14 cellular contexts compared by ENCODE assay signal in the genomic region with DNA sequence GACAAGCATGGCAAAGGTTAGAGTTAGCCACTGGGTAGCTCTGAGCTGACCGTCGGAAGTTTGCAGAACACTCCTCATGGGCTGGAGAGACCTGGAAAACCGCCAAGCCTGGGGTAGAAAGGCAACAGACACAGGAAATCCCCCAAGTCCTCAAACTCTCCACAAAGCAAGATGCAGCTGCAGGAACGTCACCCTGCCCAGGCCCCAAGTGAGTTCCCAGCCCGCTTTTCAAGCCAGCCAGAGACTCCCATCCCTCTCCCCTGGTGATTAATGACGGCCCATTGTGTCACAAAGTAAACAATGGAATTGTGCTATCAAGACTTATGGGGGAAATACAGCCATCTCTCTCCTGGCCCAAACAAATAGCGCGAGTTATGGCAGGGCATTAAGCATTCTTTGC.
DNase-seq lines count a peak whose midpoint lies in the region; ATAC-seq and TF ChIP-seq lines count a peak whose summit lies in the region.
"Had no signal": no experiment of that assay in that cellular context is flagged by ENCODE, and none has a peak within 500 bp of the region (broad histone marks: within the 10 kb centered on the region; RNA-seq: fewer than 3 reads in every experiment).

No MANE protein-coding gene starts in this region.

- H3K4me1 ChIP-seq in body of pancreas (no peaks in the 10 kb centered on the region), upper lobe of right lung (no peaks in the 10 kb centered on the region), BE2C (no peaks in the 10 kb centered on the region)
- H3K4me1 ChIP-seq: breast epithelium had no signal

- H3K27ac ChIP-seq in body of pancreas (no peak overlapping the region), upper lobe of right lung (no peak overlapping the region)
- H3K27ac ChIP-seq: breast epithelium, hepatocyte had no signal

- peak; percentile 17 for DNase-seq in NCI-H146 (lab: John Stamatoyannopoulos, UW)
- no peak for DNase-seq in NCI-H146 treated with DMSO at 0.1 percent for 48 hours (lab: John Stamatoyannopoulos, UW; ENCODE audit: unreplicated experiment)
- DNase-seq in NCI-H510A (lab: John Stamatoyannopoulos, UW): peak; percentile 43
- DNase-seq in body of pancreas: peak in 2 of 4 donors; percentile 16 to 22
- peak; percentile 46 for DNase-seq in upper lobe of right lung
- DNase-seq in mucosa of gallbladder (ENCODE audit: low spot score): no peak
- no peak for DNase-seq in NAMALWA (ENCODE audit: low spot score)
- DNase-seq in BE2C: no peak
- DNase-seq: activated naive CD4-positive, alpha-beta T cell treated with anti-CD3 and anti-CD28 coated beads for 36 hours; T-helper 1 cell; trophoblast cell had no signal

- no peak for TF ChIP-seq POLR2A in body of pancreas (IDR thresholded peaks at IDR 0.05)

- no peak for TF ChIP-seq CTCF in body of pancreas (IDR thresholded peaks at IDR 0.05)
- no peak for TF ChIP-seq CTCF in upper lobe of right lung (IDR thresholded peaks at IDR 0.05)
- TF ChIP-seq CTCF in BE2C (IDR thresholded peaks at IDR 0.05; ENCODE audit: low read depth, low read length): no peak

- H3K36me3 ChIP-seq in body of pancreas (replicated peaks in 1 of 2; ENCODE audit: insufficient read depth in 1 of 2, low read depth in 2 of 2) (no peaks in the 10 kb centered on the region), upper lobe of right lung (no peaks in the 10 kb centered on the region), BE2C (no peaks in the 10 kb centered on the region)
- H3K36me3 ChIP-seq: breast epithelium had no signal

- no peaks in the 10 kb centered on the region for H3K27me3 ChIP-seq in body of pancreas
- no peaks in the 10 kb centered on the region for H3K27me3 ChIP-seq in upper lobe of right lung
- H3K27me3 ChIP-seq in BE2C: no peaks in the 10 kb centered on the region
- H3K27me3 ChIP-seq: hepatocyte had no signal

- 25 to 41% methylated on average over 6 to 8 of the region's 8 CpGs for WGBS in body of pancreas, 2 donors

- peak; percentile 38 for ATAC-seq in body of pancreas
- no peak for ATAC-seq in upper lobe of right lung
- ATAC-seq: stimulated activated effector memory CD8-positive, alpha-beta T cell treated with anti-CD3 and anti-CD28 coated beads, Interleukin-12 subunit alpha, Interleukin-12 subunit beta, amount 100 ng/mL, for 72 hours had no signal

- H3K9me3 ChIP-seq in body of pancreas: no peaks in the 10 kb centered on the region
- H3K9me3 ChIP-seq in upper lobe of right lung: no peaks in the 10 kb centered on the region
- H3K9me3 ChIP-seq in BE2C: no peaks in the 10 kb centered on the region; the same call in 1 of the 2 replicates
- H3K9me3 ChIP-seq: breast epithelium had no signal

- H3K4me3 ChIP-seq in body of pancreas: no peak overlapping the region
- H3K4me3 ChIP-seq in upper lobe of right lung: no peak overlapping the region
- H3K4me3 ChIP-seq in BE2C (ENCODE audit: low read depth, low read length): no peak overlapping the region
- H3K4me3 ChIP-seq: breast epithelium, hepatocyte had no signal

- intact Hi-C loops in body of pancreas (cut with DNase I): no loop called here
- intact Hi-C loops in upper lobe of right lung (cut with DNase I): no loop called here

Comparison
In these comparisons a context has a peak if more than half of its experiments do, and no peak if none do; other contexts are left out.
1. DNase-seq: peak in NCI-H146 (single experiment), NCI-H510A (single experiment) and upper lobe of right lung (single experiment); none in NCI-H146 treated with DMSO at 0.1 percent for 48 hours (single experiment), mucosa of gallbladder (single experiment), NAMALWA (single experiment) and BE2C (single experiment).